Comparison of ENCODE assay signal across 8 cellular contexts in genomic region chr3:73100734-73101550, GRCh38. TPM values are rescaled to one million over a fixed set of nuclear protein-coding genes. Genes with fewer than 3 reads are reported as not detected.
DNase-seq lines count a peak whose midpoint lies in the region; ATAC-seq and TF ChIP-seq lines count a peak whose summit lies in the region.

No MANE protein-coding gene starts in this region.

- H3K27ac ChIP-seq in PC-9: no peak overlapping the region
- no peak overlapping the region for H3K27ac ChIP-seq in neural cell (ENCODE audit: low read length)

- peak; percentile 81 for ATAC-seq in GM21447 (IDR thresholded peaks at IDR 0.05; ENCODE audit: unreplicated experiment)
- peak; percentile 79 for ATAC-seq in stimulated activated naive CD8-positive, alpha-beta T cell treated with anti-CD3 and anti-CD28 coated beads, Interleukin-15, amount 100 ng/mL, for 72 hours

- TF ChIP-seq EP300 in Ishikawa (IDR thresholded peaks at IDR 0.05; ENCODE audit: borderline replicate concordance): no peak
- no peak for TF ChIP-seq EP300 in neural cell (conservative IDR thresholded peaks at IDR 0.05; ENCODE audit: poor library complexity, severe bottlenecking)

- no TSS peak for BruUV-seq in PC-9 (replicated peaks; lab: Mats Ljungman, UMichigan)

- intact Hi-C loops in PC-9 (cut with micrococcal nuclease; ENCODE audit: unreplicated experiment): loop anchor here (1.0 kb wide), 2 partner anchors 331 to 401 kb away; no protein-coding TSS in a partner anchor

- H3K9me3 ChIP-seq in PC-9 (ENCODE audit: insufficient read depth, low read depth): no peaks in the 10 kb centered on the region
- no peaks in the 10 kb centered on the region for H3K9me3 ChIP-seq in neural cell (ENCODE audit: low read length)

- no peaks in the 10 kb centered on the region for H3F3A ChIP-seq in PC-9 (ENCODE audit: insufficient read depth, low read depth)
- H3F3A ChIP-seq in neural cell (ENCODE audit: insufficient read depth, low read length, poor library complexity, severe bottlenecking): no peaks in the 10 kb centered on the region

- no peak overlapping the region for H3K9ac ChIP-seq in neural cell (ENCODE audit: low read length)

- H3K4me3 ChIP-seq in PC-9 (no peak overlapping the region), neural cell (ENCODE audit: low read length) (no peak overlapping the region)

- no peaks in the 10 kb centered on the region for H3K9me3 Mint-ChIP-seq in activated T-cell treated with anti-CD3 and anti-CD28 coated beads, Interleukin-2, amount 50 U/mL, for 24 hours
- H3K9me3 Mint-ChIP-seq in stimulated activated naive CD8-positive, alpha-beta T cell treated with anti-CD3 and anti-CD28 coated beads, Interleukin-15, amount 100 ng/mL, for 72 hours: no peaks in the 10 kb centered on the region

- TF ChIP-seq RAD21 in Ishikawa (IDR thresholded peaks at IDR 0.05; ENCODE audit: low read depth) (peak; percentile 94), neural cell (conservative IDR thresholded peaks at IDR 0.05) (peak; percentile 98)

- peak; percentile 90 for TF ChIP-seq CTCF in PC-9 (conservative IDR thresholded peaks at IDR 0.05)
- peak; percentile 96 for TF ChIP-seq CTCF in neural cell (IDR thresholded peaks at IDR 0.05; ENCODE audit: poor library complexity, severe bottlenecking)

- peaks cover 4% of the 10 kb centered on the region for H3K27me3 Mint-ChIP-seq in activated T-cell treated with anti-CD3 and anti-CD28 coated beads, Interleukin-2, amount 50 U/mL, for 24 hours
- no peaks in the 10 kb centered on the region for H3K27me3 Mint-ChIP-seq in stimulated activated naive CD8-positive, alpha-beta T cell treated with anti-CD3 and anti-CD28 coated beads, Interleukin-15, amount 100 ng/mL, for 72 hours

- no peak overlapping the region for H3K4me3 Mint-ChIP-seq in activated T-cell treated with anti-CD3 and anti-CD28 coated beads, Interleukin-2, amount 50 U/mL, for 24 hours
- no peak overlapping the region for H3K4me3 Mint-ChIP-seq in stimulated activated naive CD8-positive, alpha-beta T cell treated with anti-CD3 and anti-CD28 coated beads, Interleukin-15, amount 100 ng/mL, for 72 hours

- no peak overlapping the region for H3K4me2 ChIP-seq in PC-9
- no peak overlapping the region for H3K4me2 ChIP-seq in neural cell (ENCODE audit: low read length)

- no peaks in the 10 kb centered on the region for H3K36me3 Mint-ChIP-seq in activated T-cell treated with anti-CD3 and anti-CD28 coated beads, Interleukin-2, amount 50 U/mL, for 24 hours (ENCODE audit: low read depth)

- H3K27me3 ChIP-seq in PC-9 (ENCODE audit: insufficient read depth, low read depth) (peaks cover 35% of the 10 kb centered on the region), neural cell (ENCODE audit: insufficient read depth, low read depth, low read length) (no peaks in the 10 kb centered on the region)

- POLR2A ChIA-PET in PC-9 (lab: Charles Lee; ENCODE audit: unreplicated experiment): no interaction called here

- CTCF ChIA-PET in PC-9 (lab: Charles Lee): no interaction called here

- H4K20me1 ChIP-seq in PC-9 (ENCODE audit: insufficient read depth): no peaks in the 10 kb centered on the region
- H4K20me1 ChIP-seq in neural cell (ENCODE audit: insufficient read depth): no peaks in the 10 kb centered on the region

- H3K79me2 ChIP-seq in PC-9 (ENCODE audit: low read depth) (no peaks in the 10 kb centered on the region), neural cell (replicated peaks; ENCODE audit: insufficient read depth, low read length) (no peaks in the 10 kb centered on the region)

- peak; percentile 25 for DNase-seq in DMS114 treated with DMSO at 0.1 percent for 48 hours (lab: John Stamatoyannopoulos, UW; ENCODE audit: unreplicated experiment)
- peak; percentile 55 to 70 for DNase-seq in PC-9
- peak; percentile 79 for DNase-seq in activated T-cell treated with anti-CD3 and anti-CD28 coated beads, Interleukin-2, amount 50 U/mL, for 24 hours
- peak; percentile 85 for DNase-seq in fibroblast of peridontal ligament (ENCODE audit: extremely low read depth)
- peak; percentile 68 to 71 for DNase-seq in stimulated activated naive CD8-positive, alpha-beta T cell treated with anti-CD3 and anti-CD28 coated beads, Interleukin-15, amount 100 ng/mL, for 72 hours

- H3K4me1 ChIP-seq in PC-9 (replicated peaks; ENCODE audit: insufficient read depth): no peaks in the 10 kb centered on the region

- H2AFZ ChIP-seq in PC-9 (no peak overlapping the region), neural cell (ENCODE audit: low read depth, low read length) (no peak overlapping the region)

- H3K27ac Mint-ChIP-seq in activated T-cell treated with anti-CD3 and anti-CD28 coated beads, Interleukin-2, amount 50 U/mL, for 24 hours: no peak overlapping the region
- H3K27ac Mint-ChIP-seq in stimulated activated naive CD8-positive, alpha-beta T cell treated with anti-CD3 and anti-CD28 coated beads, Interleukin-15, amount 100 ng/mL, for 72 hours: no peak overlapping the region

- H3K4me1 Mint-ChIP-seq in activated T-cell treated with anti-CD3 and anti-CD28 coated beads, Interleukin-2, amount 50 U/mL, for 24 hours (ENCODE audit: low read depth): no peaks in the 10 kb centered on the region
- H3K4me1 Mint-ChIP-seq in stimulated activated naive CD8-positive, alpha-beta T cell treated with anti-CD3 and anti-CD28 coated beads, Interleukin-15, amount 100 ng/mL, for 72 hours: no peaks in the 10 kb centered on the region

- H3K9me2 ChIP-seq in PC-9 (ENCODE audit: insufficient read depth): no peaks in the 10 kb centered on the region
- no peaks in the 10 kb centered on the region for H3K9me2 ChIP-seq in neural cell (ENCODE audit: insufficient read depth, low read length)

- H3K36me3 ChIP-seq in PC-9 (ENCODE audit: low read depth): no peaks in the 10 kb centered on the region
- no peaks in the 10 kb centered on the region for H3K36me3 ChIP-seq in neural cell (ENCODE audit: insufficient read depth, low read length)

TF ChIP-seq in Ishikawa, 13 proteins besides CTCF, POLR2A, EP300 and RAD21 (continues in another document):
- TF ChIP-seq REST (IDR thresholded peaks at IDR 0.05; ENCODE audit: low read depth) (no peak), EGR1 (IDR thresholded peaks at IDR 0.05) (no peak), CEBPB (IDR thresholded peaks at IDR 0.05) (no peak), TEAD4 (IDR thresholded peaks at IDR 0.05) (no peak)

TF ChIP-seq in neural cell, 6 proteins besides CTCF, POLR2A, EP300 and RAD21:
- TF ChIP-seq EZH2 (IDR thresholded peaks at IDR 0.05; ENCODE audit: borderline replicate concordance, insufficient read depth, low read length, poor library complexity, severe bottlenecking): no peak
- no peak for TF ChIP-seq MXI1 (conservative IDR thresholded peaks at IDR 0.05; ENCODE audit: poor library complexity, severe bottlenecking)
- TF ChIP-seq SMC3 (conservative IDR thresholded peaks at IDR 0.05; ENCODE audit: poor library complexity): peak; percentile 100

RNA-seq across cellular contexts. Expression of gene EBLN2, which starts 39.5 kb away (rescaled TPM):
- 5.5 and 5.6 TPM in 2 replicates for total RNA-seq in PC-9 (2021)
- polyA plus RNA-seq in neural cell: 4.7 and 8.3 TPM in 2 replicates
- polyA minus RNA-seq in neural cell: 15.8 and 17.8 TPM in 2 replicates

Comparison
In these comparisons a context has a peak if more than half of its experiments do, and no peak if none do; other contexts are left out.
1. DNase-seq: peak in every context shown above with its lines; median percentile 85 in fibroblast of peridontal ligament; 79 in activated T-cell treated with anti-CD3 and anti-CD28 coated beads, Interleukin-2, amount 50 U/mL, for 24 hours; 70 in stimulated activated naive CD8-positive, alpha-beta T cell treated with anti-CD3 and anti-CD28 coated beads, Interleukin-15, amount 100 ng/mL, for 72 hours; 62 in PC-9; 25 in DMS114 treated with DMSO at 0.1 percent for 48 hours.